ENCODE assay signal across 29 cellular contexts in genomic region chr12:109645708-109646107, GRCh38.
"Had no signal": no experiment of that assay in that cellular context is flagged by ENCODE, and none has a peak within 500 bp of the region (broad histone marks: within the 10 kb centered on the region; RNA-seq: fewer than 3 reads in every experiment).

No MANE protein-coding gene starts in this region.

- H3K36me3 ChIP-seq: brain microvascular endothelial cell, esophagus muscularis mucosa, gastrocnemius medialis had no signal

- ATAC-seq: activated CD4-positive, CD25-positive, alpha-beta regulatory T cell treated with anti-CD3 and anti-CD28 coated beads, Interleukin-2, amount 50 U/mL, for 24 hours; activated CD8-positive, alpha-beta T cell treated with anti-CD3 and anti-CD28 coated beads for 36 hours; activated T-cell treated with anti-CD3 and anti-CD28 coated beads, Interleukin-2, amount 50 U/mL, for 4 hours; activated T-helper 17 cell treated with anti-CD3 and anti-CD28 coated beads, Interleukin-2, amount 50 U/mL, for 72 hours; effector memory CD8-positive, alpha-beta T cell; foreskin keratinocyte; gastrocnemius medialis had no signal

- H3K4me3 Mint-ChIP-seq: activated B cell treated with CpG ODN at 0.5 μM for 24 hours; activated CD8-positive, alpha-beta T cell treated with anti-CD3 and anti-CD28 coated beads for 36 hours; activated naive CD8-positive, alpha-beta T cell; activated T-cell treated with anti-CD3 and anti-CD28 coated beads, Interleukin-2, amount 50 U/mL, for 4 hours; activated T-helper 17 cell treated with anti-CD3 and anti-CD28 coated beads, Interleukin-2, amount 50 U/mL, for 72 hours; central memory CD8-positive, alpha-beta T cell; effector memory CD8-positive, alpha-beta T cell had no signal

- H3K9me3 ChIP-seq: esophagus muscularis mucosa, gastrocnemius medialis had no signal

- H3K27me3 ChIP-seq: gastrocnemius medialis had no signal

- H3K27ac ChIP-seq: brain microvascular endothelial cell, coronary artery, esophagus muscularis mucosa, foreskin keratinocyte, gastrocnemius medialis, VCaP had no signal

- DNase-seq: activated B cell treated with CpG ODN at 0.5 μM for 24 hours; activated CD4-positive, alpha-beta T cell treated with anti-CD3 and anti-CD28 coated beads for 48 hours; activated CD4-positive, alpha-beta T cell treated with anti-CD3 and anti-CD28 coated beads, Interleukin-2, amount 50 U/mL, for 1 hour; activated CD4-positive, alpha-beta T cell treated with anti-CD3 and anti-CD28 coated beads, Interleukin-2, amount 50 U/mL, for 48 hours; activated CD8-positive, alpha-beta memory T cell treated with anti-CD3 and anti-CD28 coated beads for 24 hours; activated CD8-positive, alpha-beta T cell treated with anti-CD3 and anti-CD28 coated beads for 36 hours; activated effector memory CD4-positive, alpha-beta T cell treated with Interleukin-2 at 50 U/mL for 16 hours; activated gamma-delta T cell treated with Interleukin-2 at 50 U/mL for 16 hours; activated naive CD4-positive, alpha-beta T cell treated with anti-CD3 and anti-CD28 coated beads, Interleukin-2, amount 50 U/mL, for 16 hours; activated naive CD4-positive, alpha-beta T cell treated with Interleukin-2 at 50 U/mL for 16 hours; activated T-cell treated with anti-CD3 and anti-CD28 coated beads, Interleukin-2, amount 50 U/mL, for 4 hours; amniotic stem cell; anterior cingulate cortex; brain microvascular endothelial cell; dermis blood vessel endothelial cell; effector CD4-positive, alpha-beta T cell; effector memory CD8-positive, alpha-beta T cell; foreskin keratinocyte; gastrocnemius medialis; glutamatergic neuron; T-helper 1 cell; T-helper 2 cell had no signal

- H3K4me1 Mint-ChIP-seq: activated B cell treated with CpG ODN at 0.5 μM for 24 hours; activated T-helper 17 cell treated with anti-CD3 and anti-CD28 coated beads, Interleukin-2, amount 50 U/mL, for 72 hours; central memory CD8-positive, alpha-beta T cell had no signal

- H3K9me3 Mint-ChIP-seq: activated B cell treated with CpG ODN at 0.5 μM for 24 hours; activated CD8-positive, alpha-beta T cell treated with anti-CD3 and anti-CD28 coated beads for 36 hours; activated T-cell treated with anti-CD3 and anti-CD28 coated beads, Interleukin-2, amount 50 U/mL, for 4 hours; activated T-helper 17 cell treated with anti-CD3 and anti-CD28 coated beads, Interleukin-2, amount 50 U/mL, for 72 hours; central memory CD8-positive, alpha-beta T cell; effector memory CD8-positive, alpha-beta T cell had no signal

- H3K27ac Mint-ChIP-seq: activated B cell treated with CpG ODN at 0.5 μM for 24 hours; activated CD8-positive, alpha-beta T cell treated with anti-CD3 and anti-CD28 coated beads for 36 hours; activated naive CD8-positive, alpha-beta T cell; activated T-helper 17 cell treated with anti-CD3 and anti-CD28 coated beads, Interleukin-2, amount 50 U/mL, for 72 hours; effector memory CD8-positive, alpha-beta T cell had no signal

- H3K4me1 ChIP-seq: esophagus muscularis mucosa, foreskin keratinocyte, gastrocnemius medialis had no signal

- H3K36me3 Mint-ChIP-seq: activated naive CD8-positive, alpha-beta T cell had no signal

- H3K4me3 ChIP-seq: coronary artery, esophagus muscularis mucosa, gastrocnemius medialis had no signal
